19 cellular contexts compared by ENCODE assay signal in the genomic region with DNA sequence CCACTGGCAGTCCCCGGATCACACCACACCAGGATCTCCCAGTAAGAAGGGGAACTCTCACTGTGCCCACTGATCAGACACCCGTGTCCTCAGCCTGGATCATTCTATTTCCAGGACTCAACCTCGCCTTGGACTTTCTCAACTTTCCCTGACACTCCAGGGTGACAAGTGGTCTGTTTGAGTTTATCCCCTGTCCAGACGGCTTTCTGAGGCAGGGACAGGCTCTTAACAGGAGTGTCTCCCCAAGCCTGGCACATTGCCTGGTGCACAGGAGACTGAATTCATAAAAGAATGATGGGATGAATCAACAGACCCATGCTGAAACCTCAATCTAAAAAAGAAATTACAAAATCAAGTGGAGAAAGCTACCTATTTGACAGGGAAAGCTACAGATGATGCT.
"Had no signal": no experiment of that assay in that cellular context is flagged by ENCODE, and none has a peak within 500 bp of the region (broad histone marks: within the 10 kb centered on the region; RNA-seq: fewer than 3 reads in every experiment).

No MANE protein-coding gene starts in this region.

- H3K9me3 ChIP-seq: MG63, SK-N-SH had no signal

- H3K36me3 ChIP-seq: MG63 had no signal

- DNase-seq: Karpas-422, KG1, MG63, NCI-H1092, NCI-H1105 treated with DMSO at 0.1 percent for 48 hours, NCI-H1417 treated with DMSO at 0.1 percent for 48 hours, NCI-H146, NCI-H1694 treated with DMSO at 0.1 percent for 48 hours, NCI-H1930, NCI-H2081, NCI-H2171, NCI-H345, NCI-H446 treated with DMSO at 0.1 percent for 48 hours, NCI-H510A treated with DMSO at 0.1 percent for 48 hours, NCI-H69, NCI-H774, SHP77, SK-N-SH, SW 1271 had no signal

- H3K27me3 ChIP-seq: MG63 had no signal

- H3K9ac ChIP-seq: SK-N-SH had no signal

- H3K4me2 ChIP-seq: SK-N-SH had no signal

- H3K4me3 ChIP-seq: MG63 had no signal
